7 cellular contexts compared by ENCODE assay signal in genomic region chr21:6060054-6060681, GRCh38.
DNase-seq lines count a peak whose midpoint lies in the region; ATAC-seq and TF ChIP-seq lines count a peak whose summit lies in the region.
"Not testable (repeated sequence)": the region's sequence is repeated elsewhere in the genome, so short reads cannot be mapped to it uniquely, and the experiment has no call there.

No MANE protein-coding gene starts in this region.

- ATAC-seq in RWPE2 (ENCODE audit: low read depth) = peak; percentile 94
- ATAC-seq in foreskin keratinocyte = peak; percentile 89
- peak; percentile 67 to 88 (median 82) for ATAC-seq in heart right ventricle
- peak; percentile 82 for ATAC-seq in left lobe of liver
- ATAC-seq in lung (ENCODE audit: insufficient read depth, low FRiP score) = peak; percentile 64
- peak; percentile 17 to 60 (median 54) for ATAC-seq in psoas muscle
- peak; percentile 80 for ATAC-seq in aorta (ENCODE audit: low FRiP score)

- DNase-seq in RWPE2 (ENCODE audit: low spot score); foreskin keratinocyte; heart right ventricle; left lobe of liver (ENCODE audit: low spot score); lung (ENCODE audit: low spot score); psoas muscle; aorta: not testable (repeated sequence)

- H3K4me3 ChIP-seq in RWPE2 (ENCODE audit: severe bottlenecking); heart right ventricle; lung; psoas muscle; aorta (ENCODE audit: low read length in 2 of 2): not testable (repeated sequence)

- not testable (repeated sequence) for H3K27me3 ChIP-seq in RWPE2 (ENCODE audit: insufficient read depth, poor library complexity, severe bottlenecking); foreskin keratinocyte; heart right ventricle; lung (ENCODE audit: control insufficient read depth, insufficient read depth); psoas muscle (ENCODE audit: insufficient read depth in 3 of 3, low read length in 2 of 3); aorta (ENCODE audit: control insufficient read depth in 1 of 2, insufficient read depth in 2 of 2, low read length in 1 of 2)

- H3K27ac ChIP-seq in RWPE2 (ENCODE audit: poor library complexity, severe bottlenecking); foreskin keratinocyte; heart right ventricle; lung (ENCODE audit: low read depth in 1 of 2, low read length in 1 of 2); psoas muscle; aorta (ENCODE audit: low read depth in 1 of 2, low read length in 2 of 2): not testable (repeated sequence)

- TF ChIP-seq CTCF in RWPE2 (IDR thresholded peaks at IDR 0.05; ENCODE audit: poor library complexity, severe bottlenecking); foreskin keratinocyte (conservative IDR thresholded peaks at IDR 0.05); heart right ventricle (IDR thresholded peaks at IDR 0.05); lung (IDR thresholded peaks at IDR 0.05; ENCODE audit: control extremely low read depth, extremely low read depth); psoas muscle (IDR thresholded peaks at IDR 0.05): not testable (repeated sequence)

- no CpG with 5 or more reads among the region's 21 CpGs for WGBS in heart right ventricle, 2 donors
- WGBS in lung, 2 donors = no CpG with 5 or more reads among the region's 21 CpGs
- whole genome bisulfite sequencing in psoas muscle, 3 donors = no CpG with 5 or more reads among the region's 21 CpGs
- WGBS in aorta, 2 donors = no CpG with 5 or more reads among the region's 21 CpGs

- intact Hi-C loops in heart right ventricle (cut with DNase I); psoas muscle (cut with DNase I); aorta (cut with DNase I): not testable (repeated sequence)

- H3K36me3 ChIP-seq in RWPE2 (ENCODE audit: low read depth); heart right ventricle; lung (ENCODE audit: control insufficient read depth in 2 of 2, insufficient read depth in 2 of 2, low read length in 2 of 2); psoas muscle (ENCODE audit: insufficient read depth in 1 of 2, low read depth in 1 of 2); aorta (ENCODE audit: control insufficient read depth in 1 of 2, insufficient read depth in 2 of 2, low read length in 1 of 2): not testable (repeated sequence)

- not testable (repeated sequence) for H3K4me1 ChIP-seq in RWPE2 (ENCODE audit: insufficient read depth, poor library complexity, severe bottlenecking); foreskin keratinocyte; heart right ventricle; lung (ENCODE audit: control insufficient read depth in 2 of 2, insufficient read depth in 2 of 2, low read length in 2 of 2); psoas muscle; aorta (ENCODE audit: control insufficient read depth in 1 of 2, insufficient read depth in 2 of 2, low read length in 2 of 2)

- H3K9me3 ChIP-seq in RWPE2 (ENCODE audit: severe bottlenecking); heart right ventricle; lung (ENCODE audit: control insufficient read depth in 2 of 2, insufficient read depth in 1 of 2, low read length in 1 of 2); psoas muscle; aorta (ENCODE audit: control insufficient read depth, low read length): not testable (repeated sequence)
